ENCODE assay signal across 12 cellular contexts in genomic region chr16:1362807-1363206, GRCh38. TPM values are rescaled to one million over a fixed set of nuclear protein-coding genes. Genes with fewer than 3 reads are reported as not detected.
"Had no signal": no experiment of that assay in that cellular context is flagged by ENCODE, and none has a peak within 500 bp of the region (broad histone marks: within the 10 kb centered on the region; RNA-seq: fewer than 3 reads in every experiment).

No MANE protein-coding gene starts in this region.

- H3K9me3 ChIP-seq: body of pancreas, left lung, tibial artery had no signal

- H3K4me3 ChIP-seq: body of pancreas, left lung, tibial artery had no signal

- H3K9me3 Mint-ChIP-seq: activated CD4-positive, alpha-beta memory T cell treated with anti-CD3 and anti-CD28 coated beads, Interleukin-2, amount 10 ng/mL, durations not matched to agents 7 days and 5 days; activated naive CD8-positive, alpha-beta T cell treated with anti-CD3 and anti-CD28 coated beads, Interleukin-2, amount 10 ng/mL, durations not matched to agents 7 days and 5 days; activated T-helper 2 cell treated with anti-CD3 and anti-CD28 coated beads, Interferon-gamma antibody, Interleukin-2, Interleukin-4, amounts not matched to agents 10 μg/mL and 5 μg/mL and 100 μg/mL, durations not matched to agents 14 hours and 24 hours and 36 hours; nephron progenitor cell; T-helper 2 cell treated with Interferon-gamma antibody and Interleukin-4, amounts not matched to agents 5 μg/mL and 100 μg/mL, for 36 hours; WTC11 had no signal

- H3K27ac ChIP-seq: body of pancreas, left lung, tibial artery had no signal

- FAIRE-seq: keratinocyte had no signal

- H3K27me3 ChIP-seq: body of pancreas, left lung, tibial artery had no signal

- DNase-seq: foreskin melanocyte, tibial artery had no signal

- H3K4me3 Mint-ChIP-seq: activated CD4-positive, alpha-beta memory T cell treated with anti-CD3 and anti-CD28 coated beads, Interleukin-2, amount 10 ng/mL, durations not matched to agents 7 days and 5 days; activated CD8-positive, alpha-beta memory T cell treated with anti-CD3 and anti-CD28 coated beads, Interleukin-2, amount 10 ng/mL, durations not matched to agents 7 days and 5 days; activated naive CD8-positive, alpha-beta T cell treated with anti-CD3 and anti-CD28 coated beads, Interleukin-2, amount 10 ng/mL, durations not matched to agents 7 days and 5 days; nephron progenitor cell; T-helper 2 cell treated with Interferon-gamma antibody and Interleukin-4, amounts not matched to agents 5 μg/mL and 100 μg/mL, for 36 hours; WTC11 had no signal

- H3K27me3 Mint-ChIP-seq: activated CD4-positive, alpha-beta memory T cell treated with anti-CD3 and anti-CD28 coated beads, Interleukin-2, amount 10 ng/mL, durations not matched to agents 7 days and 5 days; activated CD8-positive, alpha-beta memory T cell treated with anti-CD3 and anti-CD28 coated beads, Interleukin-2, amount 10 ng/mL, durations not matched to agents 7 days and 5 days; activated naive CD8-positive, alpha-beta T cell treated with anti-CD3 and anti-CD28 coated beads, Interleukin-2, amount 10 ng/mL, durations not matched to agents 7 days and 5 days had no signal

- H3K27ac Mint-ChIP-seq: activated CD4-positive, alpha-beta memory T cell treated with anti-CD3 and anti-CD28 coated beads, Interleukin-2, amount 10 ng/mL, durations not matched to agents 7 days and 5 days; activated CD8-positive, alpha-beta memory T cell treated with anti-CD3 and anti-CD28 coated beads, Interleukin-2, amount 10 ng/mL, durations not matched to agents 7 days and 5 days; activated naive CD8-positive, alpha-beta T cell treated with anti-CD3 and anti-CD28 coated beads, Interleukin-2, amount 10 ng/mL, durations not matched to agents 7 days and 5 days; activated T-helper 2 cell treated with anti-CD3 and anti-CD28 coated beads, Interferon-gamma antibody, Interleukin-2, Interleukin-4, amounts not matched to agents 10 μg/mL and 5 μg/mL and 100 μg/mL, durations not matched to agents 14 hours and 24 hours and 36 hours; T-helper 2 cell treated with Interferon-gamma antibody and Interleukin-4, amounts not matched to agents 5 μg/mL and 100 μg/mL, for 36 hours had no signal

- H3K4me1 ChIP-seq: body of pancreas, left lung, tibial artery had no signal

- H3K36me3 Mint-ChIP-seq: activated naive CD8-positive, alpha-beta T cell treated with anti-CD3 and anti-CD28 coated beads, Interleukin-2, amount 10 ng/mL, durations not matched to agents 7 days and 5 days had no signal

- H3K4me1 Mint-ChIP-seq: WTC11 had no signal

RNA-seq across cellular contexts. Expression of gene BAIAP3, which starts 29.4 kb away (rescaled TPM):
- polyA plus RNA-seq: keratinocyte had no signal
